In genomic region chr4:10731162-10731561, GRCh38 we compare ENCODE assay signal across 17 cellular contexts. TPM values are rescaled to one million over a fixed set of nuclear protein-coding genes. Genes with fewer than 3 reads are reported as not detected.
DNase-seq lines count a peak whose midpoint lies in the region; ATAC-seq and TF ChIP-seq lines count a peak whose summit lies in the region.
"Had no signal": no experiment of that assay in that cellular context is flagged by ENCODE, and none has a peak within 500 bp of the region (broad histone marks: within the 10 kb centered on the region; RNA-seq: fewer than 3 reads in every experiment).

No MANE protein-coding gene starts in this region.

- intact Hi-C loops in activated CD8-positive, alpha-beta T cell treated with anti-CD3 and anti-CD28 coated beads for 36 hours (cut with micrococcal nuclease): loop anchor here (2.0 to 10.0 kb wide), 2 partner anchors 74 to 224 kb away; no protein-coding TSS in a partner anchor
- intact Hi-C loops in transverse colon (cut with DNase I; ENCODE audit: low total_unique reads): no loop called here

- H3K4me3 ChIP-seq in OCI-LY3 (ENCODE audit: low read length) (0 out of 2 replicates have a peak overlapping the region, but pooled peaks have one; percentile 0), transverse colon (no peak overlapping the region)
- H3K4me3 ChIP-seq: A549, MG63 had no signal

- TF ChIP-seq POLR2A in transverse colon (IDR thresholded peaks at IDR 0.05): no peak

- H3K27me3 Mint-ChIP-seq in activated CD8-positive, alpha-beta T cell treated with anti-CD3 and anti-CD28 coated beads for 36 hours: no peaks in the 10 kb centered on the region
- H3K27me3 Mint-ChIP-seq in activated CD8-positive, alpha-beta T cell treated with anti-CD3 and anti-CD28 coated beads, Interleukin-2, amount 10 ng/mL, durations not matched to agents 7 days and 5 days (ENCODE audit: low read depth): no peaks in the 10 kb centered on the region
- no peaks in the 10 kb centered on the region for H3K27me3 Mint-ChIP-seq in stimulated activated memory B cell treated with anti-CD40 and anti-IgM and Interleukin-4, amounts not matched to agents 10 μg/mL and 1 μg/mL and 100 μg/mL, for 72 hours

- no peak overlapping the region for H3K27ac ChIP-seq in OCI-LY3 (ENCODE audit: low read length)
- H3K27ac ChIP-seq in caudate nucleus (ENCODE audit: low read depth, low read length): no peak overlapping the region
- H3K27ac ChIP-seq in transverse colon: no peak overlapping the region
- H3K27ac ChIP-seq: A549 had no signal

- no peak overlapping the region for H3K9ac ChIP-seq in OCI-LY3 (ENCODE audit: low read length)

- H3K4me1 ChIP-seq in OCI-LY3 (ENCODE audit: low read length): peaks cover 37% of the 10 kb centered on the region
- H3K4me1 ChIP-seq in transverse colon: no peaks in the 10 kb centered on the region
- H3K4me1 ChIP-seq: A549 had no signal

- no peak for TF ChIP-seq CTCF in activated CD8-positive, alpha-beta T cell treated with anti-CD3 and anti-CD28 coated beads for 36 hours (IDR thresholded peaks at IDR 0.05)
- no peak for TF ChIP-seq CTCF in OCI-LY3 (IDR thresholded peaks at IDR 0.05; ENCODE audit: low read depth, low read length)
- no peak for TF ChIP-seq CTCF in transverse colon (IDR thresholded peaks at IDR 0.05)

- no peak overlapping the region for H2AFZ ChIP-seq in OCI-LY3 (ENCODE audit: low read depth, low read length)

- H3K36me3 Mint-ChIP-seq in activated CD8-positive, alpha-beta T cell treated with anti-CD3 and anti-CD28 coated beads for 36 hours (ENCODE audit: low read depth): peaks cover 1% of the 10 kb centered on the region
- no peaks in the 10 kb centered on the region for H3K36me3 Mint-ChIP-seq in activated CD8-positive, alpha-beta T cell treated with anti-CD3 and anti-CD28 coated beads, Interleukin-2, amount 10 ng/mL, durations not matched to agents 7 days and 5 days (ENCODE audit: low read depth)
- no peaks in the 10 kb centered on the region for H3K36me3 Mint-ChIP-seq in stimulated activated memory B cell treated with anti-CD40 and anti-IgM and Interleukin-4, amounts not matched to agents 10 μg/mL and 1 μg/mL and 100 μg/mL, for 72 hours

- WGBS in transverse colon (ENCODE audit: low coverage in 1 of 2), 2 donors: 68 to 76% methylated on average over 4 of the region's 4 CpGs

- no peaks in the 10 kb centered on the region for H3K79me2 ChIP-seq in OCI-LY3 (ENCODE audit: low read length)

- no peaks in the 10 kb centered on the region for H3K9me3 ChIP-seq in OCI-LY3 (ENCODE audit: insufficient read depth, low read length)
- no peaks in the 10 kb centered on the region for H3K9me3 ChIP-seq in transverse colon
- H3K9me3 ChIP-seq: A549, MG63 had no signal

- POLR2A ChIA-PET in activated CD8-positive, alpha-beta T cell treated with anti-CD3 and anti-CD28 coated beads for 36 hours (lab: Charles Lee): no interaction called here
- POLR2A ChIA-PET in activated CD8-positive, alpha-beta T cell treated with anti-CD3 and anti-CD28 coated beads, Interleukin-2, amount 10 ng/mL, durations not matched to agents 7 days and 5 days (lab: Charles Lee): no interaction called here

- no peak for DNase-seq in activated CD8-positive, alpha-beta T cell treated with anti-CD3 and anti-CD28 coated beads for 36 hours
- DNase-seq in activated CD8-positive, alpha-beta T cell treated with anti-CD3 and anti-CD28 coated beads, Interleukin-2, amount 10 ng/mL, durations not matched to agents 7 days and 5 days: no peak
- DNase-seq in caudate nucleus (lab: John Stamatoyannopoulos, UW) (no peak), transverse colon (no peak)
- DNase-seq: AML-193, KG1, MG63, NCI-H1092 treated with DMSO at 0.1 percent for 48 hours, NCI-H1694, NCI-H69 had no signal

- TF ChIP-seq EP300 in transverse colon (IDR thresholded peaks at IDR 0.05; ENCODE audit: low read depth): no peak

- H3K9me3 Mint-ChIP-seq in activated CD8-positive, alpha-beta T cell treated with anti-CD3 and anti-CD28 coated beads for 36 hours: no peaks in the 10 kb centered on the region
- H3K9me3 Mint-ChIP-seq in activated CD8-positive, alpha-beta T cell treated with anti-CD3 and anti-CD28 coated beads, Interleukin-2, amount 10 ng/mL, durations not matched to agents 7 days and 5 days (ENCODE audit: insufficient read depth): no peaks in the 10 kb centered on the region
- peaks cover 3% of the 10 kb centered on the region for H3K9me3 Mint-ChIP-seq in stimulated activated memory B cell treated with anti-CD40 and anti-IgM and Interleukin-4, amounts not matched to agents 10 μg/mL and 1 μg/mL and 100 μg/mL, for 72 hours

- no peaks in the 10 kb centered on the region for H3K36me3 ChIP-seq in OCI-LY3 (replicated peaks; ENCODE audit: low read depth, low read length)
- no peaks in the 10 kb centered on the region for H3K36me3 ChIP-seq in transverse colon
- H3K36me3 ChIP-seq: MG63 had no signal

- H3K4me3 Mint-ChIP-seq in activated CD8-positive, alpha-beta T cell treated with anti-CD3 and anti-CD28 coated beads for 36 hours: no peak overlapping the region
- no peak overlapping the region for H3K4me3 Mint-ChIP-seq in activated CD8-positive, alpha-beta T cell treated with anti-CD3 and anti-CD28 coated beads, Interleukin-2, amount 10 ng/mL, durations not matched to agents 7 days and 5 days
- peak overlapping the region; percentile 42 for H3K4me3 Mint-ChIP-seq in stimulated activated memory B cell treated with anti-CD40 and anti-IgM and Interleukin-4, amounts not matched to agents 10 μg/mL and 1 μg/mL and 100 μg/mL, for 72 hours

- H3K4me1 Mint-ChIP-seq in activated CD8-positive, alpha-beta T cell treated with anti-CD3 and anti-CD28 coated beads for 36 hours (ENCODE audit: low read depth): peaks cover 65% of the 10 kb centered on the region
- peaks cover 43% of the 10 kb centered on the region for H3K4me1 Mint-ChIP-seq in activated CD8-positive, alpha-beta T cell treated with anti-CD3 and anti-CD28 coated beads, Interleukin-2, amount 10 ng/mL, durations not matched to agents 7 days and 5 days (ENCODE audit: low read depth)
- peaks cover 75% of the 10 kb centered on the region for H3K4me1 Mint-ChIP-seq in stimulated activated memory B cell treated with anti-CD40 and anti-IgM and Interleukin-4, amounts not matched to agents 10 μg/mL and 1 μg/mL and 100 μg/mL, for 72 hours

- H3K4me2 ChIP-seq in OCI-LY3 (ENCODE audit: low read length): peak overlapping the region; percentile 21
- H3K4me2 ChIP-seq: A549 had no signal

- CTCF ChIA-PET in activated CD8-positive, alpha-beta T cell treated with anti-CD3 and anti-CD28 coated beads for 36 hours (lab: Charles Lee): no interaction called here
- CTCF ChIA-PET in activated CD8-positive, alpha-beta T cell treated with anti-CD3 and anti-CD28 coated beads, Interleukin-2, amount 10 ng/mL, durations not matched to agents 7 days and 5 days (lab: Charles Lee): no interaction called here

- no peaks in the 10 kb centered on the region for H4K20me1 ChIP-seq in OCI-LY3 (ENCODE audit: insufficient read depth, low read length)

- in situ Hi-C loops in transverse colon (cut with MboI; ENCODE audit: low pct_ligation_motif_present in 1 of 4, low pct_unique_long_range_greater_than_20kb in 1 of 4, low sequenced_read_pairs in 3 of 4): no loop called here

- no peak for ATAC-seq in activated CD8-positive, alpha-beta T cell treated with anti-CD3 and anti-CD28 coated beads for 36 hours
- no peak for ATAC-seq in activated CD8-positive, alpha-beta T cell treated with anti-CD3 and anti-CD28 coated beads, Interleukin-2, amount 10 ng/mL, durations not matched to agents 7 days and 5 days
- peak; percentile 17 for ATAC-seq in GM18502 (IDR thresholded peaks at IDR 0.05; ENCODE audit: poor library complexity, unreplicated experiment)
- ATAC-seq in stimulated activated memory B cell treated with anti-CD40 and anti-IgM and Interleukin-4, amounts not matched to agents 10 μg/mL and 1 μg/mL and 100 μg/mL, for 72 hours: no peak
- ATAC-seq in SK-N-SH treated with all-trans-retinoic acid at 6 μM for 48 hours: no peak
- ATAC-seq: A549, Right ventricle myocardium inferior had no signal

- H3K27ac Mint-ChIP-seq in activated CD8-positive, alpha-beta T cell treated with anti-CD3 and anti-CD28 coated beads for 36 hours: peak overlapping the region; percentile 82
- no peak overlapping the region for H3K27ac Mint-ChIP-seq in activated CD8-positive, alpha-beta T cell treated with anti-CD3 and anti-CD28 coated beads, Interleukin-2, amount 10 ng/mL, durations not matched to agents 7 days and 5 days
- peak overlapping the region; percentile 88 for H3K27ac Mint-ChIP-seq in stimulated activated memory B cell treated with anti-CD40 and anti-IgM and Interleukin-4, amounts not matched to agents 10 μg/mL and 1 μg/mL and 100 μg/mL, for 72 hours

- peaks cover 4% of the 10 kb centered on the region; the same call in 1 of the 2 replicates for H3K27me3 ChIP-seq in OCI-LY3 (ENCODE audit: low read depth, low read length)
- no peaks in the 10 kb centered on the region for H3K27me3 ChIP-seq in transverse colon
- H3K27me3 ChIP-seq: MG63 had no signal

TF ChIP-seq in SK-N-SH treated with all-trans-retinoic acid at 6 μM for 48 hours, 23 proteins besides CTCF, POLR2A, EP300 and RAD21 (continues in another document):
- TF ChIP-seq PATZ1 (CRISPR knock-in tag; IDR thresholded peaks at IDR 0.05; ENCODE audit: borderline replicate concordance) (no peak), SNAI2 (CRISPR knock-in tag; IDR thresholded peaks at IDR 0.05) (no peak), ZNF565 (CRISPR knock-in tag; conservative IDR thresholded peaks at IDR 0.05; ENCODE audit: low read depth) (no peak), BACH2 (CRISPR knock-in tag; IDR thresholded peaks at IDR 0.05; ENCODE audit: borderline replicate concordance) (no peak)

RNA-seq across cellular contexts. Expression of gene CLNK, which starts 46.6 kb away (rescaled TPM):
- under 1 TPM in 1 of 2 experiments, not detected in 1; 0.18 TPM for total RNA-seq in activated CD8-positive, alpha-beta T cell treated with anti-CD3 and anti-CD28 coated beads for 36 hours
- total RNA-seq in activated CD8-positive, alpha-beta T cell treated with anti-CD3 and anti-CD28 coated beads, Interleukin-2, amount 10 ng/mL, durations not matched to agents 7 days and 5 days: not detected
- under 1 TPM in 2 of 4 donors, not detected in 2; under 0.01 to 0.48 TPM for total RNA-seq in transverse colon
- total RNA-seq: G401, Right ventricle myocardium inferior had no signal
